In the genomic region with DNA sequence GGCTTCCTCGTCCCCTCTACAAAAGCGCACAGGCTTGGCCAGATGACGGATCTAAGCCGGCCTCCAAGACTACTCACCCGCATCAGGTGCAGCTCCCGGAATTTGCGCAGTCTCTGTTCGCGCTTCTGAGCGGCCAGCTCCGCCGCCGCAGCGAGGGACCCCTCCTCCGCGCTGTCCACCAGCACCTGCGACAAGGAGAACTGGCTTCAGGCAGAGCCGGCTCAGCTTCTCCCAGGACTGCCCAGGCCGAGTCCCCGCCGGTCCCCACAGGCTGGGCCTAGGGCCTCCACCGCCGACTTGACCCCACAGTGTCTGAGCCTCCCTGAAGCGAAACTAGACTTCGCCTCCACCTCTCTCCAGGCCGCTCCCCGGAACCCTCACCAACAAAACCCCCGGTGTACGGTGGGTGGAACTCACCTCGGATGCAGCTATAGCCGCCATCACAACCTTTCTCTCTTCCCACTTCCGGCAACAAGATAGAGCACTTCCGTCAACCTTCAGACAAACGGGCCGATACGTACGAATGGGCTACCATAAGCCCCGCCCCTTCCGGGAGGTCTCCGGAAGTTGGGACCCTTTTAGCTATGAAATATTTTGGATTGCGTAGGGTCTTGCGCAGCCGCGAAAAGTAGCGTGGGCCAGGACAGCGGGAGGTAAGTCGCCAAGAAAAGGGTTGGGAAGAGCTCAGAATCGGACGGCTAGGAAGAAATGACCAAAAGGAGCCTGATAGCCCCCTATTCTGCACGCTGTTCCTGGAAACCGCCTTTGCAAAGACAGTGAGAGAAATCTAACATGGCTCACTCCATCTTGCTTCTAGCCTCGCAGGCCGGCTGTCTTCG, we compare ENCODE assay signal across 1 cellular context.
A peak's percentile ranks its signal among the peaks of the same experiment; 100 is the strongest.
TF ChIP-seq lines count a peak whose summit lies in the region.

Gene SYF2 (minus strand): TSS at position 476 of the 839 bp plus-strand sequence. CDS start 35 bp downstream, at position 441.

TF ChIP-seq in K562, 482 proteins besides CTCF, POLR2A, EP300 and RAD21 (continued from another document and continues in another):
- TF ChIP-seq, protein P1, sequence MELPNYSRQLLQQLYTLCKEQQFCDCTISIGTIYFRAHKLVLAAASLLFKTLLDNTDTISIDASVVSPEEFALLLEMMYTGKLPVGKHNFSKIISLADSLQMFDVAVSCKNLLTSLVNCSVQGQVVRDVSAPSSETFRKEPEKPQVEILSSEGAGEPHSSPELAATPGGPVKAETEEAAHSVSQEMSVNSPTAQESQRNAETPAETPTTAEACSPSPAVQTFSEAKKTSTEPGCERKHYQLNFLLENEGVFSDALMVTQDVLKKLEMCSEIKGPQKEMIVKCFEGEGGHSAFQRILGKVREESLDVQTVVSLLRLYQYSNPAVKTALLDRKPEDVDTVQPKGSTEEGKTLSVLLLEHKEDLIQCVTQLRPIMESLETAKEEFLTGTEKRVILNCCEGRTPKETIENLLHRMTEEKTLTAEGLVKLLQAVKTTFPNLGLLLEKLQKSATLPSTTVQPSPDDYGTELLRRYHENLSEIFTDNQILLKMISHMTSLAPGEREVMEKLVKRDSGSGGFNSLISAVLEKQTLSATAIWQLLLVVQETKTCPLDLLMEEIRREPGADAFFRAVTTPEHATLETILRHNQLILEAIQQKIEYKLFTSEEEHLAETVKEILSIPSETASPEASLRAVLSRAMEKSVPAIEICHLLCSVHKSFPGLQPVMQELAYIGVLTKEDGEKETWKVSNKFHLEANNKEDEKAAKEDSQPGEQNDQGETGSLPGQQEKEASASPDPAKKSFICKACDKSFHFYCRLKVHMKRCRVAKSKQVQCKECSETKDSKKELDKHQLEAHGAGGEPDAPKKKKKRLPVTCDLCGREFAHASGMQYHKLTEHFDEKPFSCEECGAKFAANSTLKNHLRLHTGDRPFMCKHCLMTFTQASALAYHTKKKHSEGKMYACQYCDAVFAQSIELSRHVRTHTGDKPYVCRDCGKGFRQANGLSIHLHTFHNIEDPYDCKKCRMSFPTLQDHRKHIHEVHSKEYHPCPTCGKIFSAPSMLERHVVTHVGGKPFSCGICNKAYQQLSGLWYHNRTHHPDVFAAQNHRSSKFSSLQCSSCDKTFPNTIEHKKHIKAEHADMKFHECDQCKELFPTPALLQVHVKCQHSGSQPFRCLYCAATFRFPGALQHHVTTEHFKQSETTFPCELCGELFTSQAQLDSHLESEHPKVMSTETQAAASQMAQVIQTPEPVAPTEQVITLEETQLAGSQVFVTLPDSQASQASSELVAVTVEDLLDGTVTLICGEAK (IDR thresholded peaks at IDR 0.05), result peak; percentile 97
- TF ChIP-seq, protein P1 (CRISPR knock-in tag; IDR thresholded peaks at IDR 0.05), result no peak
- TF ChIP-seq, protein P2, sequence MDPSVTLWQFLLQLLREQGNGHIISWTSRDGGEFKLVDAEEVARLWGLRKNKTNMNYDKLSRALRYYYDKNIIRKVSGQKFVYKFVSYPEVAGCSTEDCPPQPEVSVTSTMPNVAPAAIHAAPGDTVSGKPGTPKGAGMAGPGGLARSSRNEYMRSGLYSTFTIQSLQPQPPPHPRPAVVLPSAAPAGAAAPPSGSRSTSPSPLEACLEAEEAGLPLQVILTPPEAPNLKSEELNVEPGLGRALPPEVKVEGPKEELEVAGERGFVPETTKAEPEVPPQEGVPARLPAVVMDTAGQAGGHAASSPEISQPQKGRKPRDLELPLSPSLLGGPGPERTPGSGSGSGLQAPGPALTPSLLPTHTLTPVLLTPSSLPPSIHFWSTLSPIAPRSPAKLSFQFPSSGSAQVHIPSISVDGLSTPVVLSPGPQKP (CRISPR knock-in tag; IDR thresholded peaks at IDR 0.05), result no peak
- TF ChIP-seq, protein P3, sequence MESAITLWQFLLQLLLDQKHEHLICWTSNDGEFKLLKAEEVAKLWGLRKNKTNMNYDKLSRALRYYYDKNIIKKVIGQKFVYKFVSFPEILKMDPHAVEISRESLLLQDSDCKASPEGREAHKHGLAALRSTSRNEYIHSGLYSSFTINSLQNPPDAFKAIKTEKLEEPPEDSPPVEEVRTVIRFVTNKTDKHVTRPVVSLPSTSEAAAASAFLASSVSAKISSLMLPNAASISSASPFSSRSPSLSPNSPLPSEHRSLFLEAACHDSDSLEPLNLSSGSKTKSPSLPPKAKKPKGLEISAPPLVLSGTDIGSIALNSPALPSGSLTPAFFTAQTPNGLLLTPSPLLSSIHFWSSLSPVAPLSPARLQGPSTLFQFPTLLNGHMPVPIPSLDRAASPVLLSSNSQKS (CRISPR knock-in tag; IDR thresholded peaks at IDR 0.05), result no peak
- TF ChIP-seq CSDE1 (IDR thresholded peaks at IDR 0.05) (no peak), POLR2AphosphoS5 (IDR thresholded peaks at IDR 0.05; ENCODE audit: control insufficient read depth, insufficient read depth, low read depth, low read length) (peak; percentile 87), FOXK1 (CRISPR knock-in tag; IDR thresholded peaks at IDR 0.05; ENCODE audit: borderline replicate concordance) (peak; percentile 100), ARID4B (CRISPR knock-in tag; IDR thresholded peaks at IDR 0.05) (peak; percentile 95), ZNF764 (CRISPR knock-in tag; IDR thresholded peaks at IDR 0.05; ENCODE audit: low read depth) (0 out of 2 replicates have a peak, but pooled peaks have one; percentile 5), SRF (CRISPR knock-in tag; IDR thresholded peaks at IDR 0.05) (peak in 1 of 2 experiments; percentile 50; a peak in 2 of 4 replicates), MEF2D (tag; conservative IDR thresholded peaks at IDR 0.05; ENCODE audit: low read depth) (0 out of 2 replicates have a peak, but pooled peaks have one; percentile 76), ZNF583 (CRISPR knock-in tag; IDR thresholded peaks at IDR 0.05) (peak; percentile 83; the same call in 1 of the 2 replicates), GATAD2A (IDR thresholded peaks at IDR 0.05) (peak; percentile 43; the same call in 1 of the 2 replicates), BMI1 (IDR thresholded peaks at IDR 0.05; ENCODE audit: low read length) (peak; percentile 53; the same call in 1 of the 2 replicates), MED1 (CRISPR knock-in tag; IDR thresholded peaks at IDR 0.05; ENCODE audit: borderline replicate concordance) (no peak), JUNB (CRISPR knock-in tag; conservative IDR thresholded peaks at IDR 0.05) (no peak), MECOM (CRISPR knock-in tag; IDR thresholded peaks at IDR 0.05) (peak; percentile 83), HDAC8 (tag; IDR thresholded peaks at IDR 0.05) (peak; percentile 97), RFX5 (IDR thresholded peaks at IDR 0.05; ENCODE audit: low read depth, low read length) (no peak), ZBTB7A (IDR thresholded peaks at IDR 0.05; ENCODE audit: borderline replicate concordance, control insufficient read depth, low read depth, low read length) (peak; percentile 99), CCAR2 (IDR thresholded peaks at IDR 0.05; ENCODE audit: low read depth, low read length) (no peak), ZNF592 (IDR thresholded peaks at IDR 0.05) (peak; percentile 99), ZNF263 (CRISPR knock-in tag; IDR thresholded peaks at IDR 0.05; ENCODE audit: borderline replicate concordance) (peak; percentile 55; the same call in 1 of the 2 replicates), ZFP36 (IDR thresholded peaks at IDR 0.05; ENCODE audit: low read depth, low read length, partially characterized antibody) (peak; percentile 81), NCOA2 (IDR thresholded peaks at IDR 0.05; ENCODE audit: partially characterized antibody in 2 of 2) (no peak)
- TF ChIP-seq, protein P4, sequence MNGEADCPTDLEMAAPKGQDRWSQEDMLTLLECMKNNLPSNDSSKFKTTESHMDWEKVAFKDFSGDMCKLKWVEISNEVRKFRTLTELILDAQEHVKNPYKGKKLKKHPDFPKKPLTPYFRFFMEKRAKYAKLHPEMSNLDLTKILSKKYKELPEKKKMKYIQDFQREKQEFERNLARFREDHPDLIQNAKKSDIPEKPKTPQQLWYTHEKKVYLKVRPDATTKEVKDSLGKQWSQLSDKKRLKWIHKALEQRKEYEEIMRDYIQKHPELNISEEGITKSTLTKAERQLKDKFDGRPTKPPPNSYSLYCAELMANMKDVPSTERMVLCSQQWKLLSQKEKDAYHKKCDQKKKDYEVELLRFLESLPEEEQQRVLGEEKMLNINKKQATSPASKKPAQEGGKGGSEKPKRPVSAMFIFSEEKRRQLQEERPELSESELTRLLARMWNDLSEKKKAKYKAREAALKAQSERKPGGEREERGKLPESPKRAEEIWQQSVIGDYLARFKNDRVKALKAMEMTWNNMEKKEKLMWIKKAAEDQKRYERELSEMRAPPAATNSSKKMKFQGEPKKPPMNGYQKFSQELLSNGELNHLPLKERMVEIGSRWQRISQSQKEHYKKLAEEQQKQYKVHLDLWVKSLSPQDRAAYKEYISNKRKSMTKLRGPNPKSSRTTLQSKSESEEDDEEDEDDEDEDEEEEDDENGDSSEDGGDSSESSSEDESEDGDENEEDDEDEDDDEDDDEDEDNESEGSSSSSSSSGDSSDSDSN (IDR thresholded peaks at IDR 0.05; ENCODE audit: borderline replicate concordance in 1 of 2, low read depth in 2 of 2, low read length in 2 of 2), result 0 out of 4 replicates have a peak, but pooled peaks of 1 of the 2 experiments have one; percentile 2
